Comparison of ENCODE assay signal across 8 cellular contexts in the genomic region with DNA sequence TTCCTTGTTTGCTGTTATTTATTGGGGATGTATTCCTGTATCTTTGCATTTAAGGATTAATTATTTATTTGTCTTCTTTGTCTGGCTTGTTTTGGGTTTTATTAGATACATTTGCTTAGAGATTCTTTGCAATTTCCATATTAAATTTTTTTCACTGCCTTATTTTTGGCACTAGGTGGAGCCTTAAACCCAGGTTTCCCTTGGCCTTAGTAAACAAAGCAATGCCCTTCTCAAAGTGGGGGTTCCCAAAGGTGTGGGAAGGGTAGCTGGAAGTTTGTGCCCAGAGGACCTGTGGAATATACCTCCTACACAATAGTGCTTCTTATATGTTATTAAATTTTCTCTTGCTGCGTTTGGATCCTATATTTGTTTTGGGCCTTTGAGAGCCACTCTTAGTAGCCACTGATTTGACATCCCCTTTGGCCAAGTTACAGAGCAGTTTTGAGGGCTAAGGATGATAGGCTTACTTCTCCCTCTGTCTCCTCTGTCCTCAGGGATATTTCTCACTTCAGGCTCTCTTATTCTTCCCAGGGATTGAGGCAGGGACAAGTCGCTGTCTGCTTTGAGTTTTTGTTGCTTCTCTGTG.
DNase-seq lines count a peak whose midpoint lies in the region; ATAC-seq and TF ChIP-seq lines count a peak whose summit lies in the region.

No MANE protein-coding gene starts in this region.

- ATAC-seq in HG03342 (IDR thresholded peaks at IDR 0.05; ENCODE audit: unreplicated experiment) = peak; percentile 70
- no peak for ATAC-seq in HG03432 (IDR thresholded peaks at IDR 0.05; ENCODE audit: unreplicated experiment)
- no peak for ATAC-seq in GM21390 (IDR thresholded peaks at IDR 0.05; ENCODE audit: unreplicated experiment)

- peak; percentile 68 for TF ChIP-seq CTCF in fibroblast of villous mesenchyme (IDR thresholded peaks at IDR 0.05; ENCODE audit: insufficient read depth, low read depth, low read length)

- H3K4me3 ChIP-seq in fibroblast of villous mesenchyme (ENCODE audit: low read depth, low read length) = no peak overlapping the region

- DNase-seq in EH (ENCODE audit: low read depth) = peak; percentile 42
- peak; percentile 15 for DNase-seq in SK-N-DZ (ENCODE audit: low spot score)
- DNase-seq in fibroblast of villous mesenchyme (ENCODE audit: low read depth) = peak; percentile 40
- peak; percentile 44 for DNase-seq in retina
- no peak for DNase-seq in AG08396 (ENCODE audit: low spot score)
